1 cellular context compared by ENCODE assay signal in the genomic region with DNA sequence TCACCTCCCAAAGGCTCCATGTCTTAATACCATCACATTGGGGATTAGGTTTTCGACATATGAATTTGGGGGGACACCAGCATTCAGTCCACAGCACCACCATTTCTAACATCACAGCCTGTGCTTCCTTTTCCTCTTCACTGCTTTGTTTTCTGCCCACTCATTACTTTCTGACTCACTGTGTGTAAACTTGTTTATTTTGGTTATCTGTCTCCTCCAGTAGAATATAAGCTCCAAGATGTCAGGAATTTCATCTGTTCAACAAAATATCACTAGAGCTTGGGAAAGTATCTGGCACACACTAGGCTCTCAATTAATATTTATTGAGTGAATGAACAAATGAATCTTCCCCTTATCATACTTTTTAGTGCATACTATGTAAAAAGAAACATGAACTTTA.
TF ChIP-seq lines count a peak whose summit lies in the region.

No MANE protein-coding gene starts in this region.

TF ChIP-seq in GM23338, 12 proteins besides CTCF, POLR2A, EP300 and RAD21:
- TF ChIP-seq, protein P1, sequence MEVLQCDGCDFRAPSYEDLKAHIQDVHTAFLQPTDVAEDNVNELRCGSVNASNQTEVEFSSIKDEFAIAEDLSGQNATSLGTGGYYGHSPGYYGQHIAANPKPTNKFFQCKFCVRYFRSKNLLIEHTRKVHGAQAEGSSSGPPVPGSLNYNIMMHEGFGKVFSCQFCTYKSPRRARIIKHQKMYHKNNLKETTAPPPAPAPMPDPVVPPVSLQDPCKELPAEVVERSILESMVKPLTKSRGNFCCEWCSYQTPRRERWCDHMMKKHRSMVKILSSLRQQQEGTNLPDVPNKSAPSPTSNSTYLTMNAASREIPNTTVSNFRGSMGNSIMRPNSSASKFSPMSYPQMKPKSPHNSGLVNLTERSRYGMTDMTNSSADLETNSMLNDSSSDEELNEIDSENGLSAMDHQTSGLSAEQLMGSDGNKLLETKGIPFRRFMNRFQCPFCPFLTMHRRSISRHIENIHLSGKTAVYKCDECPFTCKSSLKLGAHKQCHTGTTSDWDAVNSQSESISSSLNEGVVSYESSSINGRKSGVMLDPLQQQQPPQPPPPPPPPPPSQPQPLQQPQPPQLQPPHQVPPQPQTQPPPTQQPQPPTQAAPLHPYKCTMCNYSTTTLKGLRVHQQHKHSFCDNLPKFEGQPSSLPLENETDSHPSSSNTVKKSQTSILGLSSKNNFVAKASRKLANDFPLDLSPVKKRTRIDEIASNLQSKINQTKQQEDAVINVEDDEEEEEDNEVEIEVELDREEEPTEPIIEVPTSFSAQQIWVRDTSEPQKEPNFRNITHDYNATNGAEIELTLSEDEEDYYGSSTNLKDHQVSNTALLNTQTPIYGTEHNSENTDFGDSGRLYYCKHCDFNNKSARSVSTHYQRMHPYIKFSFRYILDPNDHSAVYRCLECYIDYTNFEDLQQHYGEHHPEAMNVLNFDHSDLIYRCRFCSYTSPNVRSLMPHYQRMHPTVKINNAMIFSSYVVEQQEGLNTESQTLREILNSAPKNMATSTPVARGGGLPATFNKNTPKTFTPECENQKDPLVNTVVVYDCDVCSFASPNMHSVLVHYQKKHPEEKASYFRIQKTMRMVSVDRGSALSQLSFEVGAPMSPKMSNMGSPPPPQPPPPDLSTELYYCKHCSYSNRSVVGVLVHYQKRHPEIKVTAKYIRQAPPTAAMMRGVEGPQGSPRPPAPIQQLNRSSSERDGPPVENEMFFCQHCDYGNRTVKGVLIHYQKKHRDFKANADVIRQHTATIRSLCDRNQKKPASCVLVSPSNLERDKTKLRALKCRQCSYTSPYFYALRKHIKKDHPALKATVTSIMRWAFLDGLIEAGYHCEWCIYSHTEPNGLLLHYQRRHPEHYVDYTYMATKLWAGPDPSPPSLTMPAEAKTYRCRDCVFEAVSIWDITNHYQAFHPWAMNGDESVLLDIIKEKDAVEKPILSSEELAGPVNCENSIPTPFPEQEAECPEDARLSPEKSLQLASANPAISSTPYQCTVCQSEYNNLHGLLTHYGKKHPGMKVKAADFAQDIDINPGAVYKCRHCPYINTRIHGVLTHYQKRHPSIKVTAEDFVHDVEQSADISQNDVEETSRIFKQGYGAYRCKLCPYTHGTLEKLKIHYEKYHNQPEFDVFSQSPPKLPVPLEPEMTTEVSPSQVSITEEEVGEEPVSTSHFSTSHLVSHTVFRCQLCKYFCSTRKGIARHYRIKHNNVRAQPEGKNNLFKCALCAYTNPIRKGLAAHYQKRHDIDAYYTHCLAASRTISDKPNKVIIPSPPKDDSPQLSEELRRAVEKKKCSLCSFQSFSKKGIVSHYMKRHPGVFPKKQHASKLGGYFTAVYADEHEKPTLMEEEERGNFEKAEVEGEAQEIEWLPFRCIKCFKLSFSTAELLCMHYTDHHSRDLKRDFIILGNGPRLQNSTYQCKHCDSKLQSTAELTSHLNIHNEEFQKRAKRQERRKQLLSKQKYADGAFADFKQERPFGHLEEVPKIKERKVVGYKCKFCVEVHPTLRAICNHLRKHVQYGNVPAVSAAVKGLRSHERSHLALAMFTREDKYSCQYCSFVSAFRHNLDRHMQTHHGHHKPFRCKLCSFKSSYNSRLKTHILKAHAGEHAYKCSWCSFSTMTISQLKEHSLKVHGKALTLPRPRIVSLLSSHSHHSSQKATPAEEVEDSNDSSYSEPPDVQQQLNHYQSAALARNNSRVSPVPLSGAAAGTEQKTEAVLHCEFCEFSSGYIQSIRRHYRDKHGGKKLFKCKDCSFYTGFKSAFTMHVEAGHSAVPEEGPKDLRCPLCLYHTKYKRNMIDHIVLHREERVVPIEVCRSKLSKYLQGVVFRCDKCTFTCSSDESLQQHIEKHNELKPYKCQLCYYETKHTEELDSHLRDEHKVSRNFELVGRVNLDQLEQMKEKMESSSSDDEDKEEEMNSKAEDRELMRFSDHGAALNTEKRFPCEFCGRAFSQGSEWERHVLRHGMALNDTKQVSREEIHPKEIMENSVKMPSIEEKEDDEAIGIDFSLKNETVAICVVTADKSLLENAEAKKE (CRISPR knock-in tag; IDR thresholded peaks at IDR 0.05), result no peak
- no peak for TF ChIP-seq NANOG (IDR thresholded peaks at IDR 0.05; ENCODE audit: borderline replicate concordance)
- TF ChIP-seq POLR2AphosphoS5 (IDR thresholded peaks at IDR 0.05; ENCODE audit: low read depth), result no peak
- no peak for TF ChIP-seq JUNB (IDR thresholded peaks at IDR 0.05; ENCODE audit: unreplicated experiment)
- no peak for TF ChIP-seq ZNF114 (CRISPR knock-in tag; IDR thresholded peaks at IDR 0.05)
- TF ChIP-seq EZH2 (IDR thresholded peaks at IDR 0.05; ENCODE audit: low read depth, unreplicated experiment), result no peak
- TF ChIP-seq ZNF331 (CRISPR knock-in tag; IDR thresholded peaks at IDR 0.05; ENCODE audit: low read depth), result no peak
- no peak for TF ChIP-seq STAT1 (IDR thresholded peaks at IDR 0.05; ENCODE audit: unreplicated experiment)
- TF ChIP-seq CREB1 (CRISPR knock-in tag; IDR thresholded peaks at IDR 0.05; ENCODE audit: low read depth), result no peak
- TF ChIP-seq, protein P2, sequence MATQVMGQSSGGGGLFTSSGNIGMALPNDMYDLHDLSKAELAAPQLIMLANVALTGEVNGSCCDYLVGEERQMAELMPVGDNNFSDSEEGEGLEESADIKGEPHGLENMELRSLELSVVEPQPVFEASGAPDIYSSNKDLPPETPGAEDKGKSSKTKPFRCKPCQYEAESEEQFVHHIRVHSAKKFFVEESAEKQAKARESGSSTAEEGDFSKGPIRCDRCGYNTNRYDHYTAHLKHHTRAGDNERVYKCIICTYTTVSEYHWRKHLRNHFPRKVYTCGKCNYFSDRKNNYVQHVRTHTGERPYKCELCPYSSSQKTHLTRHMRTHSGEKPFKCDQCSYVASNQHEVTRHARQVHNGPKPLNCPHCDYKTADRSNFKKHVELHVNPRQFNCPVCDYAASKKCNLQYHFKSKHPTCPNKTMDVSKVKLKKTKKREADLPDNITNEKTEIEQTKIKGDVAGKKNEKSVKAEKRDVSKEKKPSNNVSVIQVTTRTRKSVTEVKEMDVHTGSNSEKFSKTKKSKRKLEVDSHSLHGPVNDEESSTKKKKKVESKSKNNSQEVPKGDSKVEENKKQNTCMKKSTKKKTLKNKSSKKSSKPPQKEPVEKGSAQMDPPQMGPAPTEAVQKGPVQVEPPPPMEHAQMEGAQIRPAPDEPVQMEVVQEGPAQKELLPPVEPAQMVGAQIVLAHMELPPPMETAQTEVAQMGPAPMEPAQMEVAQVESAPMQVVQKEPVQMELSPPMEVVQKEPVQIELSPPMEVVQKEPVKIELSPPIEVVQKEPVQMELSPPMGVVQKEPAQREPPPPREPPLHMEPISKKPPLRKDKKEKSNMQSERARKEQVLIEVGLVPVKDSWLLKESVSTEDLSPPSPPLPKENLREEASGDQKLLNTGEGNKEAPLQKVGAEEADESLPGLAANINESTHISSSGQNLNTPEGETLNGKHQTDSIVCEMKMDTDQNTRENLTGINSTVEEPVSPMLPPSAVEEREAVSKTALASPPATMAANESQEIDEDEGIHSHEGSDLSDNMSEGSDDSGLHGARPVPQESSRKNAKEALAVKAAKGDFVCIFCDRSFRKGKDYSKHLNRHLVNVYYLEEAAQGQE (IDR thresholded peaks at IDR 0.05; ENCODE audit: unreplicated experiment), result no peak
